25 cellular contexts compared by ENCODE assay signal in the genomic region with DNA sequence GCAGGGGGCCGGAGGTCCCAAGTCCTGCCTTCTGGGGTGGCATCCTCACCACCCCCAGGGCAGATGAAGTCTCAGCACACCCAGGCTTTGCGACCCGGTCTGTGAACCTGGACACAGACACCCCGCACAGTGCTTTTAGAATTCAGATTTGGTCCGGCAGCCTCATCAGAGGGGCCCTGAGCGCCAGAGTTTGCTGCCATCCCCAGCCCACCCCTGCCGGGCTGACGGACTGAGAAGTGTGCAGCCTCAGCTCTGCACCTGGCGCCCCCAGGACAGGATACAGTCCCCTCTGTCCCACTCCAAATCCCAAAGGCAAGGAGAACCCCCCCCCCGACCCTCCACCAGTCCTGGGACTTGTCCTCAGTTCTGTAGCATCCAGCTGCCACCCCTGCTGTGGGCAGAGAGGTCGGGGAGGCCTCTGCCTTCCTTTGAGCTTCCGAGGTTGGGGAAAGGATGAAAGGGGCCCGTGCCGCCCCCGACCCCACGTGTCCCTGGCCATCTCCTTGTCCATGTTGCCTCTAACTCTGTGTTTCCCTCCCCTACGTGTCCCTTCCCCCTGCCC. TPM values are rescaled to one million over a fixed set of nuclear protein-coding genes. Genes with fewer than 3 reads are reported as not detected.
DNase-seq lines count a peak whose midpoint lies in the region; ATAC-seq and TF ChIP-seq lines count a peak whose summit lies in the region.
"Had no signal": no experiment of that assay in that cellular context is flagged by ENCODE, and none has a peak within 500 bp of the region (broad histone marks: within the 10 kb centered on the region; RNA-seq: fewer than 3 reads in every experiment).

No MANE protein-coding gene starts in this region.

- no peaks in the 10 kb centered on the region for H3K9me3 ChIP-seq in cardiac muscle cell (ENCODE audit: low read depth)
- no peaks in the 10 kb centered on the region for H3K9me3 ChIP-seq in left ventricle myocardium inferior (replicated peaks)
- H3K9me3 ChIP-seq in sigmoid colon, result no peaks in the 10 kb centered on the region
- no peaks in the 10 kb centered on the region for H3K9me3 ChIP-seq in uterus
- no peaks in the 10 kb centered on the region for H3K9me3 ChIP-seq in hepatocyte (ENCODE audit: low read depth)
- H3K9me3 ChIP-seq: A549; BLaER1 treated with 17β-estradiol and CSF1 and Interleukin-3, amounts not matched to agents 10 nM and 100 nM had no signal

- H3K79me2 ChIP-seq in hepatocyte, result peaks cover 5% of the 10 kb centered on the region

- no peaks in the 10 kb centered on the region for H3K9me2 ChIP-seq in hepatocyte (replicated peaks; ENCODE audit: insufficient read depth)

- H3K36me3 ChIP-seq in cardiac muscle cell, result peaks cover 41% of the 10 kb centered on the region
- peaks cover 93% of the 10 kb centered on the region for H3K36me3 ChIP-seq in left ventricle myocardium inferior
- H3K36me3 ChIP-seq in sigmoid colon, result peaks cover 30 to 86% (median 73%) of the 10 kb centered on the region in 4 donors
- H3K36me3 ChIP-seq in uterus, result no peaks in the 10 kb centered on the region
- H3K36me3 ChIP-seq in hepatocyte (replicated peaks; ENCODE audit: insufficient read depth, low read depth), result no peaks in the 10 kb centered on the region

- ATAC-seq in left lobe of liver, result no peak
- ATAC-seq: activated CD4-positive, CD25-positive, alpha-beta regulatory T cell treated with anti-CD3 and anti-CD28 coated beads, Interleukin-2, amount 50 U/mL, for 24 hours; activated CD8-positive, alpha-beta memory T cell treated with anti-CD3 and anti-CD28 coated beads, Interleukin-2, amount 10 ng/mL, durations not matched to agents 7 days and 5 days had no signal

- TF ChIP-seq CTCF in cardiac muscle cell (IDR thresholded peaks at IDR 0.05; ENCODE audit: low read depth, low read length) (no peak), left ventricle myocardium inferior (IDR thresholded peaks at IDR 0.05; ENCODE audit: borderline replicate concordance) (no peak), sigmoid colon (IDR thresholded peaks at IDR 0.05) (no peak), uterus (IDR thresholded peaks at IDR 0.05) (no peak), hepatocyte (IDR thresholded peaks at IDR 0.05; ENCODE audit: poor library complexity) (no peak)

- H3K27me3 ChIP-seq in cardiac muscle cell, result no peaks in the 10 kb centered on the region
- no peaks in the 10 kb centered on the region for H3K27me3 ChIP-seq in left ventricle myocardium inferior (ENCODE audit: low read depth)
- no peaks in the 10 kb centered on the region for H3K27me3 ChIP-seq in sigmoid colon
- no peaks in the 10 kb centered on the region for H3K27me3 ChIP-seq in uterus
- no peaks in the 10 kb centered on the region for H3K27me3 ChIP-seq in hepatocyte
- H3K27me3 ChIP-seq: BLaER1 treated with 17β-estradiol and CSF1 and Interleukin-3, amounts not matched to agents 10 nM and 100 nM had no signal

- DNase-seq in cardiac muscle cell (ENCODE audit: low read depth in 1 of 2, low spot score in 1 of 2), result no peak
- DNase-seq in cardiac septum (ENCODE audit: low spot score), result no peak
- peak; percentile 11 for DNase-seq in left ventricle myocardium inferior
- DNase-seq in sigmoid colon, result no peak
- peak in 1 of 2 donors; percentile 22 for DNase-seq in uterus
- DNase-seq in left lobe of liver (ENCODE audit: low spot score), result no peak
- DNase-seq in hepatocyte (ENCODE audit: low spot score), result no peak
- no peak for DNase-seq in NCI-H2029 treated with DMSO at 0.1 percent for 48 hours (lab: John Stamatoyannopoulos, UW)
- DNase-seq: activated CD8-positive, alpha-beta memory T cell treated with anti-CD3 and anti-CD28 coated beads, Interleukin-2, amount 10 ng/mL, durations not matched to agents 7 days and 5 days; central memory CD4-positive, alpha-beta T cell; DMS 273 treated with DMSO at 0.1 percent for 48 hours; hypothalamus; KG1; MV-4-11; NCI-H2081; NCI-H510A; stimulated activated CD4-positive, alpha-beta T cell treated with anti-CD3 and anti-CD28 coated beads, Interleukin-4, amount 100 ng/mL, for 1 hour had no signal

- H3K4me3 ChIP-seq in cardiac muscle cell (no peak overlapping the region), left ventricle myocardium inferior (peak overlapping the region; percentile 14), sigmoid colon (no peak overlapping the region), uterus (no peak overlapping the region), hepatocyte (no peak overlapping the region)
- H3K4me3 ChIP-seq: A549; BLaER1 treated with 17β-estradiol and CSF1 and Interleukin-3, amounts not matched to agents 10 nM and 100 nM had no signal

- no peaks in the 10 kb centered on the region for H4K20me1 ChIP-seq in hepatocyte (ENCODE audit: insufficient read depth, poor library complexity, severe bottlenecking)

- TF ChIP-seq EP300 in sigmoid colon (IDR thresholded peaks at IDR 0.05), result no peak

- H3K4me2 ChIP-seq in hepatocyte, result no peak overlapping the region
- H3K4me2 ChIP-seq: A549 had no signal

- H3K27ac ChIP-seq in cardiac muscle cell, result peak overlapping the region; percentile 39
- peak overlapping the region; percentile 91 for H3K27ac ChIP-seq in left ventricle myocardium inferior (replicated peaks)
- peak overlapping the region; percentile 41 to 80 (median 60) for H3K27ac ChIP-seq in sigmoid colon
- H3K27ac ChIP-seq in uterus, result peak overlapping the region; percentile 88 to 92
- H3K27ac ChIP-seq in hepatocyte, result no peak overlapping the region
- H3K27ac ChIP-seq: BLaER1 treated with 17β-estradiol and CSF1 and Interleukin-3, amounts not matched to agents 10 nM and 100 nM had no signal

- WGBS in sigmoid colon, 2 donors, result 91 to 94% methylated on average over 17 of the region's 17 CpGs
- WGBS in hepatocyte (ENCODE audit: low lambda C conversion rate, missing lambda C conversion rate), result 94% methylated on average over 17 of the region's 17 CpGs

- H3K4me1 ChIP-seq in cardiac muscle cell (ENCODE audit: low read depth) (peaks cover 1% of the 10 kb centered on the region), left ventricle myocardium inferior (peaks cover 83% of the 10 kb centered on the region), sigmoid colon (peaks cover 0 to 34% (median 19%) of the 10 kb centered on the region in 4 donors), uterus (peaks cover 0 to 20% of the 10 kb centered on the region in 2 donors), hepatocyte (ENCODE audit: insufficient read depth) (no peaks in the 10 kb centered on the region)

- H2AFZ ChIP-seq in hepatocyte, result no peak overlapping the region

- no peak for TF ChIP-seq POLR2A in sigmoid colon (IDR thresholded peaks at IDR 0.05)
- no peak for TF ChIP-seq POLR2A in uterus (IDR thresholded peaks at IDR 0.05)

- intact Hi-C loops in cardiac septum (cut with DNase I) (loop anchor here (5.0 kb wide), 1 partner anchor 105 kb away; a partner anchor contains a TSS), left ventricle myocardium inferior (cut with micrococcal nuclease) (no loop called here), sigmoid colon (cut with DNase I) (no loop called here), uterus (cut with DNase I; ENCODE audit: low total_unique reads) (no loop called here)

RNA-seq across cellular contexts. Expression of a gene that starts 16.9 kb away (rescaled TPM):
- total RNA-seq in cardiac muscle cell, result 1.6 and 10.9 TPM in 2 replicates
- polyA plus RNA-seq in cardiac muscle cell, result 1.3 and 3.4 TPM in 2 replicates
- 1.7 TPM for total RNA-seq in cardiac septum
- total RNA-seq in left ventricle myocardium inferior, result 0.22 TPM
- 1 to 10 TPM in 1 of 4 donors, under 1 TPM in 2, not detected in 1; 0.33 to 3.0 (median 0.54) TPM for total RNA-seq in sigmoid colon
- polyA plus RNA-seq in sigmoid colon, result 10 to 100 TPM in 1 of 3 donors, 1 to 10 TPM in 2; 5.3 to 14.3 (median 6.0) TPM
- 1 to 10 TPM in 2 of 4 donors, under 1 TPM in 1, not detected in 1; 0.83 to 8.4 (median 8.2) TPM for total RNA-seq in uterus
- total RNA-seq in left lobe of liver, result 30.9 TPM
- total RNA-seq in hepatocyte, result 12.5 and 26.6 TPM in 2 replicates
- 24.3 and 38.9 TPM in 2 replicates for polyA plus RNA-seq in hepatocyte
- total RNA-seq: SK-MEL-5 had no signal

RNA-seq across cellular contexts. Expression of a gene that starts 45.9 kb away (rescaled TPM):
- total RNA-seq in cardiac muscle cell (not detected in 2 replicates), cardiac septum (not detected), left ventricle myocardium inferior (not detected), sigmoid colon (not detected), uterus (1 to 10 TPM in 1 of 4 donors, not detected in 3; 2.6 TPM), left lobe of liver (not detected), hepatocyte (not detected in 2 replicates)
- polyA plus RNA-seq in cardiac muscle cell (not detected in 2 replicates), sigmoid colon (not detected), hepatocyte (1.2 TPM in 2 replicates)
- total RNA-seq: activated CD8-positive, alpha-beta memory T cell treated with anti-CD3 and anti-CD28 coated beads, Interleukin-2, amount 10 ng/mL, durations not matched to agents 7 days and 5 days; activated T-helper 2 cell treated with anti-CD3 and anti-CD28 coated beads, Interferon-gamma antibody, Interleukin-2, Interleukin-4, amounts not matched to agents 10 μg/mL and 5 μg/mL and 100 μg/mL, durations not matched to agents 14 hours and 24 hours and 36 hours; fibroblast of lung; kidney epithelial cell; mononuclear cell; SK-MEL-5 had no signal
- polyA plus RNA-seq: A549, fibroblast of lung had no signal
